Comparison of ENCODE assay signal across 8 cellular contexts in genomic region chr1:40042337-40042736, GRCh38. TPM values are rescaled to one million over a fixed set of nuclear protein-coding genes. Genes with fewer than 3 reads are reported as not detected.
DNase-seq lines count a peak whose midpoint lies in the region; ATAC-seq and TF ChIP-seq lines count a peak whose summit lies in the region.

No MANE protein-coding gene starts in this region.

- ATAC-seq in stimulated activated naive CD8-positive, alpha-beta T cell treated with anti-CD3 and anti-CD28 coated beads, Interleukin-15, amount 100 ng/mL, for 72 hours: no peak
- no peak for ATAC-seq in HG02759 (IDR thresholded peaks at IDR 0.05; ENCODE audit: unreplicated experiment)

- H3K27me3 ChIP-seq in WERI-Rb-1 (ENCODE audit: insufficient read depth, low read depth, severe bottlenecking): no peaks in the 10 kb centered on the region

- no peak for DNase-seq in T-helper 1 cell
- DNase-seq in activated CD4-positive, alpha-beta memory T cell treated with anti-CD3 and anti-CD28 coated beads for 36 hours: no peak
- DNase-seq in glutamatergic neuron: no peak
- DNase-seq in stimulated activated naive CD8-positive, alpha-beta T cell treated with anti-CD3 and anti-CD28 coated beads, Interleukin-15, amount 100 ng/mL, for 72 hours: no peak
- DNase-seq in KBM-7: no peak
- DNase-seq in WERI-Rb-1: no peak

- no peak for TF ChIP-seq CTCF in glutamatergic neuron (IDR thresholded peaks at IDR 0.05; ENCODE audit: partially characterized antibody, unreplicated experiment)
- no peak for TF ChIP-seq CTCF in WERI-Rb-1 (IDR thresholded peaks at IDR 0.05; ENCODE audit: low read depth, low read length)

- H3K27me3 Mint-ChIP-seq in T-helper 1 cell treated with Interleukin-12 subunit alpha and Interleukin-12 subunit beta and Interleukin-4 antibody, amounts not matched to agents 30 μg/mL and 1 μg/mL, for 36 hours (ENCODE audit: low read depth): no peaks in the 10 kb centered on the region
- no peaks in the 10 kb centered on the region for H3K27me3 Mint-ChIP-seq in activated CD4-positive, alpha-beta memory T cell treated with anti-CD3 and anti-CD28 coated beads for 36 hours
- peaks cover 2% of the 10 kb centered on the region for H3K27me3 Mint-ChIP-seq in glutamatergic neuron (ENCODE audit: unreplicated experiment)
- no peaks in the 10 kb centered on the region for H3K27me3 Mint-ChIP-seq in stimulated activated naive CD8-positive, alpha-beta T cell treated with anti-CD3 and anti-CD28 coated beads, Interleukin-15, amount 100 ng/mL, for 72 hours

- peak overlapping the region; percentile 53 for H3K27ac Mint-ChIP-seq in T-helper 1 cell treated with Interleukin-12 subunit alpha and Interleukin-12 subunit beta and Interleukin-4 antibody, amounts not matched to agents 30 μg/mL and 1 μg/mL, for 36 hours
- H3K27ac Mint-ChIP-seq in activated CD4-positive, alpha-beta memory T cell treated with anti-CD3 and anti-CD28 coated beads for 36 hours: peak overlapping the region; percentile 98
- no peak overlapping the region for H3K27ac Mint-ChIP-seq in glutamatergic neuron (ENCODE audit: unreplicated experiment)
- H3K27ac Mint-ChIP-seq in stimulated activated naive CD8-positive, alpha-beta T cell treated with anti-CD3 and anti-CD28 coated beads, Interleukin-15, amount 100 ng/mL, for 72 hours: peak overlapping the region; percentile 13 to 55

- intact Hi-C loops in activated CD4-positive, alpha-beta memory T cell treated with anti-CD3 and anti-CD28 coated beads for 36 hours (cut with micrococcal nuclease): loop anchor here (5.0 kb wide), 5 partner anchors 85 to 360 kb away; partner anchors contain the start of genes MFSD2A, RLF and ZMPSTE24

- H3K9me3 ChIP-seq in WERI-Rb-1 (ENCODE audit: severe bottlenecking): no peaks in the 10 kb centered on the region

- POLR2A ChIA-PET in activated CD4-positive, alpha-beta memory T cell treated with anti-CD3 and anti-CD28 coated beads for 36 hours (lab: Charles Lee): interaction anchor here (4.1 kb wide), 1 partner anchor 8 kb away, joined by 27 read pairs; no protein-coding TSS in a partner anchor

- peak overlapping the region; percentile 96 for H3K4me3 Mint-ChIP-seq in T-helper 1 cell treated with Interleukin-12 subunit alpha and Interleukin-12 subunit beta and Interleukin-4 antibody, amounts not matched to agents 30 μg/mL and 1 μg/mL, for 36 hours
- peak overlapping the region; percentile 92 for H3K4me3 Mint-ChIP-seq in activated CD4-positive, alpha-beta memory T cell treated with anti-CD3 and anti-CD28 coated beads for 36 hours
- H3K4me3 Mint-ChIP-seq in glutamatergic neuron (ENCODE audit: unreplicated experiment): peak overlapping the region; percentile 95
- peak overlapping the region; percentile 85 to 89 for H3K4me3 Mint-ChIP-seq in stimulated activated naive CD8-positive, alpha-beta T cell treated with anti-CD3 and anti-CD28 coated beads, Interleukin-15, amount 100 ng/mL, for 72 hours

- H3K27ac ChIP-seq in WERI-Rb-1: no peak overlapping the region

- H3K9me3 Mint-ChIP-seq in T-helper 1 cell treated with Interleukin-12 subunit alpha and Interleukin-12 subunit beta and Interleukin-4 antibody, amounts not matched to agents 30 μg/mL and 1 μg/mL, for 36 hours: no peaks in the 10 kb centered on the region
- H3K9me3 Mint-ChIP-seq in activated CD4-positive, alpha-beta memory T cell treated with anti-CD3 and anti-CD28 coated beads for 36 hours: no peaks in the 10 kb centered on the region
- peaks cover 7% of the 10 kb centered on the region for H3K9me3 Mint-ChIP-seq in glutamatergic neuron (ENCODE audit: unreplicated experiment)
- H3K9me3 Mint-ChIP-seq in stimulated activated naive CD8-positive, alpha-beta T cell treated with anti-CD3 and anti-CD28 coated beads, Interleukin-15, amount 100 ng/mL, for 72 hours: no peaks in the 10 kb centered on the region

- in situ Hi-C loops in KBM-7 (cut with MboI; ENCODE audit: low pct_unique_long_range_greater_than_20kb, low sequenced_read_pairs): no loop called here

- H3K36me3 Mint-ChIP-seq in T-helper 1 cell treated with Interleukin-12 subunit alpha and Interleukin-12 subunit beta and Interleukin-4 antibody, amounts not matched to agents 30 μg/mL and 1 μg/mL, for 36 hours (ENCODE audit: low read depth): peaks cover 48% of the 10 kb centered on the region
- peaks cover 41% of the 10 kb centered on the region for H3K36me3 Mint-ChIP-seq in activated CD4-positive, alpha-beta memory T cell treated with anti-CD3 and anti-CD28 coated beads for 36 hours
- no peaks in the 10 kb centered on the region for H3K36me3 Mint-ChIP-seq in glutamatergic neuron (ENCODE audit: unreplicated experiment)

- H3K4me1 Mint-ChIP-seq in T-helper 1 cell treated with Interleukin-12 subunit alpha and Interleukin-12 subunit beta and Interleukin-4 antibody, amounts not matched to agents 30 μg/mL and 1 μg/mL, for 36 hours (ENCODE audit: low read depth): peaks cover 55% of the 10 kb centered on the region
- H3K4me1 Mint-ChIP-seq in activated CD4-positive, alpha-beta memory T cell treated with anti-CD3 and anti-CD28 coated beads for 36 hours (ENCODE audit: low read depth): peaks cover 60% of the 10 kb centered on the region
- peaks cover 17% of the 10 kb centered on the region for H3K4me1 Mint-ChIP-seq in glutamatergic neuron (ENCODE audit: low read depth, unreplicated experiment)
- H3K4me1 Mint-ChIP-seq in stimulated activated naive CD8-positive, alpha-beta T cell treated with anti-CD3 and anti-CD28 coated beads, Interleukin-15, amount 100 ng/mL, for 72 hours: peaks cover 68% of the 10 kb centered on the region

- H3K4me3 ChIP-seq in WERI-Rb-1 (ENCODE audit: low read depth, low read length): no peak overlapping the region

- CTCF ChIA-PET in activated CD4-positive, alpha-beta memory T cell treated with anti-CD3 and anti-CD28 coated beads for 36 hours (lab: Charles Lee): interaction anchor here (1.1 to 1.6 kb wide), 2 partner anchors 10 to 34 kb away, joined by 3 to 6 read pairs; no protein-coding TSS in a partner anchor

- peaks cover 15% of the 10 kb centered on the region for H3K36me3 ChIP-seq in WERI-Rb-1

RNA-seq across cellular contexts. Expression of gene CAP1, which starts 1.8 kb away (rescaled TPM):
- total RNA-seq in activated CD4-positive, alpha-beta memory T cell treated with anti-CD3 and anti-CD28 coated beads for 36 hours: 100 to 1,000 TPM; 616 to 633 TPM
- 293 TPM for total RNA-seq in glutamatergic neuron (ENCODE audit: unreplicated experiment)

RNA-seq across cellular contexts. Expression of gene PPT1, which starts 54.7 kb away (rescaled TPM):
- total RNA-seq in activated CD4-positive, alpha-beta memory T cell treated with anti-CD3 and anti-CD28 coated beads for 36 hours: 10 to 100 TPM; 67.1 to 67.4 TPM
- total RNA-seq in glutamatergic neuron (ENCODE audit: unreplicated experiment): 32.5 TPM
